Comparison of ENCODE assay signal across 1 cellular context in genomic region chr3:53753518-53754183, GRCh38.
TF ChIP-seq lines count a peak whose summit lies in the region.

No MANE protein-coding gene starts in this region.

TF ChIP-seq in GM12878, 131 proteins besides CTCF, POLR2A, EP300 and RAD21 (continued from another document):
- TF ChIP-seq REST (IDR thresholded peaks at IDR 0.05; ENCODE audit: low read depth, low read length), result no peak
- no peak for TF ChIP-seq STAT1 (conservative IDR thresholded peaks at IDR 0.05)
- TF ChIP-seq IRF3 (IDR thresholded peaks at IDR 0.05), result no peak
- TF ChIP-seq NFYA (IDR thresholded peaks at IDR 0.05; ENCODE audit: borderline replicate concordance, low read depth, low read length), result no peak
- no peak for TF ChIP-seq SKIL (IDR thresholded peaks at IDR 0.05; ENCODE audit: low read depth, poor library complexity, severe bottlenecking)
- no peak for TF ChIP-seq ELK1 (IDR thresholded peaks at IDR 0.05; ENCODE audit: low read depth, low read length)
- TF ChIP-seq RCOR1 (conservative IDR thresholded peaks at IDR 0.05; ENCODE audit: low read depth, low read length), result no peak
- TF ChIP-seq E2F4 (IDR thresholded peaks at IDR 0.05; ENCODE audit: low read depth, low read length), result no peak
- TF ChIP-seq IRF4 (IDR thresholded peaks at IDR 0.05; ENCODE audit: low read depth, low read length), result no peak
- no peak for TF ChIP-seq CBX5 (IDR thresholded peaks at IDR 0.05; ENCODE audit: low read depth)
- no peak for TF ChIP-seq IKZF2 (IDR thresholded peaks at IDR 0.05)
- TF ChIP-seq ZBTB40 (IDR thresholded peaks at IDR 0.05; ENCODE audit: borderline replicate concordance), result no peak
- TF ChIP-seq MEF2A (IDR thresholded peaks at IDR 0.05; ENCODE audit: insufficient read depth, low read depth, low read length), result no peak
- no peak for TF ChIP-seq CHD4 (IDR thresholded peaks at IDR 0.05)
- TF ChIP-seq CBFB (IDR thresholded peaks at IDR 0.05; ENCODE audit: low read depth), result no peak
- no peak for TF ChIP-seq PAX8 (IDR thresholded peaks at IDR 0.05)
- TF ChIP-seq HCFC1 (IDR thresholded peaks at IDR 0.05; ENCODE audit: low read length), result no peak
- TF ChIP-seq CBX3 (IDR thresholded peaks at IDR 0.05; ENCODE audit: borderline replicate concordance, low read depth), result no peak
- TF ChIP-seq RFX5 (IDR thresholded peaks at IDR 0.05; ENCODE audit: low read depth, low read length), result no peak
- no peak for TF ChIP-seq ZBTB4 (CRISPR knock-in tag; IDR thresholded peaks at IDR 0.05)
- 0 out of 2 replicates have a peak, but pooled peaks have one; percentile 21 for TF ChIP-seq MAX (IDR thresholded peaks at IDR 0.05; ENCODE audit: low read depth, low read length)
- TF ChIP-seq ZNF687 (IDR thresholded peaks at IDR 0.05), result peak; percentile 66
- no peak for TF ChIP-seq YBX1 (IDR thresholded peaks at IDR 0.05)
- peak; percentile 31; the same call in 1 of the 2 replicates for TF ChIP-seq MTA2 (IDR thresholded peaks at IDR 0.05; ENCODE audit: low read depth)
- no peak for TF ChIP-seq SP1 (IDR thresholded peaks at IDR 0.05; ENCODE audit: low read depth, low read length)
